In the genomic region with DNA sequence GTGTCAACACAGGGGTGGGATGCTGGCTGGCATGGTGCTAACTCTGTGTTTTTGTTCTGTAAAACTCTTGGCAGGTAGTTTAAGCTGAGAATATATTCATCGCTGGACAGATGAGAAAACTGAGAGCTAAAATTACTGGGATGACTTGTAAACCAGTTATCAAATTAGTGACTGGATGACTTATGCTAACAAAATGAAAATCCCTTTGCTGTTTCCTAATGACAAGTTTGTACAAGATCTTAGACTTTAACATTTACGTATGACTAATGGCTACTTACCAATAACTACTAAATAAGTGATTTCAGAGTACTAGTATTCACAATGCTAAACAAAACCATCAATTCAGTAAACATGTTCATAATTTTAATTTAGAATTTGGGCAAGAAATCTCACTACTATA, we compare ENCODE assay signal across 28 cellular contexts.
"Had no signal": no experiment of that assay in that cellular context is flagged by ENCODE, and none has a peak within 500 bp of the region (broad histone marks: within the 10 kb centered on the region; RNA-seq: fewer than 3 reads in every experiment).

No MANE protein-coding gene starts in this region.

- H3K27me3 ChIP-seq: esophagus muscularis mucosa, heart right ventricle, left lung, neural progenitor cell, right atrium auricular region, suprapubic skin, transverse colon, upper lobe of right lung, uterus had no signal

- H3K4me1 ChIP-seq: esophagus muscularis mucosa, heart right ventricle, left lung, neural progenitor cell, prostate gland, right atrium auricular region, suprapubic skin, transverse colon, upper lobe of right lung, uterus had no signal

- DNase-seq: cortex of kidney; effector memory CD8-positive, alpha-beta T cell; foreskin melanocyte; glutamatergic neuron; heart right ventricle; hippocampal formation; left cardiac atrium; left lung; mesendoderm; midbrain; naive thymus-derived CD4-positive, alpha-beta T cell; nucleus accumbens; stimulated activated CD4-positive, alpha-beta T cell treated with anti-CD3 and anti-CD28 coated beads, Interleukin-12 subunit alpha, Interleukin-12 subunit beta, amount 100 ng/mL, for 4 hours; stimulated activated CD4-positive, alpha-beta T cell treated with anti-CD3 and anti-CD28 coated beads, Interleukin-1b, Interleukin-23, amount 100 ng/mL, for 48 hours; stimulated activated CD4-positive, alpha-beta T cell treated with anti-CD3 and anti-CD28 coated beads, Interleukin-4, amount 100 ng/mL, for 1 hour; stimulated activated CD8-positive, alpha-beta memory T cell treated with anti-CD3 and anti-CD28 coated beads, Interleukin-4, amount 100 ng/mL, for 48 hours; stimulated activated naive CD4-positive, alpha-beta T cell; stimulated activated naive CD8-positive, alpha-beta T cell treated with anti-CD3 and anti-CD28 coated beads, Interleukin-15, amount 100 ng/mL, for 72 hours; transverse colon; upper lobe of right lung; uterus had no signal

- H3K27ac ChIP-seq: esophagus muscularis mucosa, heart right ventricle, left lung, neural progenitor cell, prostate gland, right atrium auricular region, suprapubic skin, transverse colon, upper lobe of right lung, uterus had no signal

- H3K9me3 ChIP-seq: esophagus muscularis mucosa, prostate gland, right atrium auricular region, suprapubic skin, transverse colon, upper lobe of right lung, uterus had no signal

- H3K4me3 ChIP-seq: esophagus muscularis mucosa, heart right ventricle, left lung, neural progenitor cell, prostate gland, right atrium auricular region, smooth muscle cell, suprapubic skin, transverse colon, upper lobe of right lung, uterus had no signal

- H3K36me3 ChIP-seq: esophagus muscularis mucosa, heart right ventricle, left lung, neural progenitor cell, prostate gland, right atrium auricular region, suprapubic skin, transverse colon, upper lobe of right lung, uterus had no signal

- ATAC-seq: effector memory CD8-positive, alpha-beta T cell; heart right ventricle; left cardiac atrium; left lung; naive thymus-derived CD4-positive, alpha-beta T cell; sciatic nerve; stimulated activated naive CD8-positive, alpha-beta T cell treated with anti-CD3 and anti-CD28 coated beads, Interleukin-15, amount 100 ng/mL, for 72 hours; upper lobe of right lung had no signal
